9 cellular contexts compared by ENCODE assay signal in the genomic region with DNA sequence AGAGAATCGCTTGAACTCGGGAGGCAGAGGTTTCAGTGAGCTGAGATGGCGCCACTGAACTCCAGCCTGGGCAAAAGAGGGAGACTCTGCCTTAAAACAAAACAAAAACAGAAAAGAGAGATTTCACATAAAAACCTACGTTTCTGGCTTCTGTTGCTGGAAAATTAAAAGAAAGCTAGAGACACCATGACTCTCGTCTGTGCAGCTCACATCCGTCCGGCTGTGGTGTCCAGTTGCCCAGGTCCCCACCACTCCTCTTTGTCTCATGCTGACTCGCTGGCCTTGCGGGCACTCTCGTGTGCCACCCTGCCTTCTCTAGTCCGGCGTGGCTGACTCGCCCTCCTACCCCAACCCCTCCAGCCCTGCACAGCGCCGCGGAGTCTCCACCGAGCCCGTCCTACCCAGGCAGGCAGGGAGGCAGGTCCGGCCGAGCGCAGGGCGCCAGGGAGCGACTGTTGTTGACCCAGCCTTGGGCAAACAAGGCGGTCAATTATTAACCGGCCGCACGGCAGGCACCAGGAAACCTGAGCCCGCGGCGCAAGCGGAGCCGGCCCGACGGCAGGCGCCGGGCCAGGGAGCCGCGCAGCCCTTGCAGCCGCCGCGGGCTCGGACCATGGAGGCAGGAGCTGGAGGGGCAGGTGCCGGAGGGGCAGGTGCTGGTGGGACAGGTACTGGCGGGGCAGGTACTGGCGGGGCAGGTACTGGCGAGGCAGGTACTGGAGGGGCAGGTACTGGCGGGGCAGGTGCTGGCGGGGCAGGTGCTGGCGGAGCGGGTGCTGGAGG. TPM values are rescaled to one million over a fixed set of nuclear protein-coding genes. Genes with fewer than 3 reads are reported as not detected.
DNase-seq lines count a peak whose midpoint lies in the region; ATAC-seq lines count a peak whose summit lies in the region.
"Had no signal": no experiment of that assay in that cellular context is flagged by ENCODE, and none has a peak within 500 bp of the region (broad histone marks: within the 10 kb centered on the region; RNA-seq: fewer than 3 reads in every experiment).

TSS of gene PRRT1B (plus strand) at position 521 of the 783 bp plus-strand sequence. CDS start at position 614, 93 bp downstream.

- peaks cover 8% of the 10 kb centered on the region for H3K9me3 Mint-ChIP-seq in activated naive CD8-positive, alpha-beta T cell (ENCODE audit: low read depth)
- H3K9me3 Mint-ChIP-seq in activated naive CD8-positive, alpha-beta T cell treated with anti-CD3 and anti-CD28 coated beads, Interleukin-2, amount 50 U/mL, for 24 hours: peaks cover 27% of the 10 kb centered on the region

- H3K4me1 Mint-ChIP-seq in activated naive CD8-positive, alpha-beta T cell (ENCODE audit: low read depth): peaks cover 20% of the 10 kb centered on the region
- peaks cover 18% of the 10 kb centered on the region for H3K4me1 Mint-ChIP-seq in activated naive CD8-positive, alpha-beta T cell treated with anti-CD3 and anti-CD28 coated beads, Interleukin-2, amount 50 U/mL, for 24 hours
- H3K4me1 Mint-ChIP-seq in T-helper 17 cell: peaks cover 9% of the 10 kb centered on the region

- no peak within 1 kb of the TSS for H3K27ac Mint-ChIP-seq in activated naive CD8-positive, alpha-beta T cell
- no peak within 1 kb of the TSS for H3K27ac Mint-ChIP-seq in activated naive CD8-positive, alpha-beta T cell treated with anti-CD3 and anti-CD28 coated beads, Interleukin-2, amount 50 U/mL, for 24 hours
- H3K27ac Mint-ChIP-seq in T-helper 17 cell: no peak within 1 kb of the TSS

- peak within 1 kb of the TSS; percentile 4 for H3K27ac ChIP-seq in thymus (ENCODE audit: low read depth)

- H3K4me3 ChIP-seq in thymus (ENCODE audit: low read length): no peak within 1 kb of the TSS

- H3K36me3 Mint-ChIP-seq in activated naive CD8-positive, alpha-beta T cell: peaks cover 11% of the 10 kb centered on the region
- peaks cover 15% of the 10 kb centered on the region for H3K36me3 Mint-ChIP-seq in activated naive CD8-positive, alpha-beta T cell treated with anti-CD3 and anti-CD28 coated beads, Interleukin-2, amount 50 U/mL, for 24 hours (ENCODE audit: low read depth)
- H3K36me3 Mint-ChIP-seq in T-helper 17 cell (ENCODE audit: low read depth): peaks cover 9% of the 10 kb centered on the region

- peaks cover 7% of the 10 kb centered on the region for H3K9me3 ChIP-seq in T-helper 17 cell (ENCODE audit: control insufficient read depth, low read length, poor library complexity, severe bottlenecking)
- H3K9me3 ChIP-seq in thymus (ENCODE audit: control insufficient read depth): peaks cover 13% of the 10 kb centered on the region

- no peak for ATAC-seq in activated naive CD8-positive, alpha-beta T cell treated with anti-CD3 and anti-CD28 coated beads, Interleukin-2, amount 50 U/mL, for 24 hours
- ATAC-seq in T-helper 17 cell: no peak
- no peak for ATAC-seq in HG02571 (IDR thresholded peaks at IDR 0.05; ENCODE audit: unreplicated experiment)

- peaks cover 18% of the 10 kb centered on the region for H3K27me3 ChIP-seq in thymus (ENCODE audit: control insufficient read depth, insufficient read depth)

- no peaks in the 10 kb centered on the region for H3K36me3 ChIP-seq in thymus (ENCODE audit: control insufficient read depth, insufficient read depth)

- H3K4me3 Mint-ChIP-seq in activated naive CD8-positive, alpha-beta T cell: peak within 1 kb of the TSS; percentile 57
- no peak within 1 kb of the TSS for H3K4me3 Mint-ChIP-seq in activated naive CD8-positive, alpha-beta T cell treated with anti-CD3 and anti-CD28 coated beads, Interleukin-2, amount 50 U/mL, for 24 hours
- H3K4me3 Mint-ChIP-seq in T-helper 17 cell: peak within 1 kb of the TSS; percentile 77

- DNase-seq in activated naive CD8-positive, alpha-beta T cell treated with anti-CD3 and anti-CD28 coated beads, Interleukin-2, amount 50 U/mL, for 24 hours: no peak
- DNase-seq in T-helper 17 cell: no peak
- DNase-seq in iPS-NIHi7 (ENCODE audit: extremely low spot score): peak; percentile 67
- DNase-seq in KG1 (lab: John Stamatoyannopoulos, UW): no peak
- no peak for DNase-seq in activated CD4-positive, alpha-beta T cell treated with anti-CD3 and anti-CD28 coated beads for 1 hour
- DNase-seq: stimulated activated CD4-positive, alpha-beta T cell treated with anti-CD3 and anti-CD28 coated beads, Interleukin-2, amount 100 ng/mL, for 48 hours had no signal

- H3K4me1 ChIP-seq in thymus (ENCODE audit: control insufficient read depth, insufficient read depth, low read length): no peaks in the 10 kb centered on the region

- peaks cover 29% of the 10 kb centered on the region for H3K27me3 Mint-ChIP-seq in activated naive CD8-positive, alpha-beta T cell
- H3K27me3 Mint-ChIP-seq in activated naive CD8-positive, alpha-beta T cell treated with anti-CD3 and anti-CD28 coated beads, Interleukin-2, amount 50 U/mL, for 24 hours: peaks cover 50% of the 10 kb centered on the region
- peaks cover 33% of the 10 kb centered on the region for H3K27me3 Mint-ChIP-seq in T-helper 17 cell

- 33% methylated on average over 50 of the region's 50 CpGs for WGBS in thymus

RNA-seq across cellular contexts. Expression of gene PRRT1B, which starts in this region (rescaled TPM):
- not detected for total RNA-seq in T-helper 17 cell
- polyA plus RNA-seq in thymus: not detected
